In genomic region chr4:55008166-55009056, GRCh38 we compare ENCODE assay signal across 8 cellular contexts.
DNase-seq lines count a peak whose midpoint lies in the region; TF ChIP-seq lines count a peak whose summit lies in the region.
"Had no signal": no experiment of that assay in that cellular context is flagged by ENCODE, and none has a peak within 500 bp of the region (broad histone marks: within the 10 kb centered on the region; RNA-seq: fewer than 3 reads in every experiment).

No MANE protein-coding gene starts in this region.

- H3K9me3 Mint-ChIP-seq in endodermal cell (no peaks in the 10 kb centered on the region), neural progenitor cell (peaks cover 9% of the 10 kb centered on the region), immature natural killer cell (peaks cover 0 to 5% (median 0%) of the 10 kb centered on the region in 6 donors)

- H3K27ac Mint-ChIP-seq in endodermal cell, result no peak overlapping the region
- no peak overlapping the region for H3K27ac Mint-ChIP-seq in neural progenitor cell
- H3K27ac Mint-ChIP-seq in immature natural killer cell, result no peak overlapping the region

- no peaks in the 10 kb centered on the region for H3K9me3 ChIP-seq in endodermal cell (ENCODE audit: control insufficient read depth, low read length)
- no peaks in the 10 kb centered on the region for H3K9me3 ChIP-seq in neural progenitor cell (ENCODE audit: low read depth)

- peak; percentile 9 for DNase-seq in M059J (ENCODE audit: low read depth)
- DNase-seq in endodermal cell, result peak; percentile 73
- peak; percentile 12 for DNase-seq in neural progenitor cell (ENCODE audit: low spot score)
- no peak for DNase-seq in NCI-H2107 treated with DMSO at 0.1 percent for 48 hours (lab: John Stamatoyannopoulos, UW; ENCODE audit: unreplicated experiment)
- no peak for DNase-seq in activated CD4-positive, CD25-positive, alpha-beta regulatory T cell (lab: John Stamatoyannopoulos, UW)
- no peak for DNase-seq in immature natural killer cell
- DNase-seq: NCI-H1436 treated with DMSO at 0.1 percent for 48 hours had no signal

- H3K4me3 Mint-ChIP-seq in endodermal cell (no peak overlapping the region), neural progenitor cell (no peak overlapping the region), immature natural killer cell (no peak overlapping the region)

- no peaks in the 10 kb centered on the region for H3K36me3 Mint-ChIP-seq in endodermal cell (ENCODE audit: low read depth)
- peaks cover 2% of the 10 kb centered on the region for H3K36me3 Mint-ChIP-seq in neural progenitor cell
- peaks cover 0 to 4% (median 0%) of the 10 kb centered on the region in 3 donors for H3K36me3 Mint-ChIP-seq in immature natural killer cell

- H3K79me2 ChIP-seq in neural progenitor cell (ENCODE audit: low read depth), result no peaks in the 10 kb centered on the region

- no peak overlapping the region for H3K4me2 ChIP-seq in neural progenitor cell

- H3K27me3 Mint-ChIP-seq in endodermal cell (ENCODE audit: insufficient read depth) (no peaks in the 10 kb centered on the region), neural progenitor cell (ENCODE audit: insufficient read depth, low read depth) (peaks cover 17% of the 10 kb centered on the region), immature natural killer cell (ENCODE audit: low read depth in 3 of 3) (peaks cover 3 to 7% (median 5%) of the 10 kb centered on the region in 3 donors)

- TF ChIP-seq CTCF in GM12875 (IDR thresholded peaks at IDR 0.05; ENCODE audit: borderline replicate concordance, insufficient read depth, low read depth, low read length) (peak; percentile 58), endodermal cell (conservative IDR thresholded peaks at IDR 0.05) (peak; percentile 77), neural progenitor cell (IDR thresholded peaks at IDR 0.05) (peak; percentile 52)

- H3K4me1 ChIP-seq in endodermal cell (ENCODE audit: control insufficient read depth, insufficient read depth, low read length), result peaks cover 2% of the 10 kb centered on the region
- H3K4me1 ChIP-seq in neural progenitor cell, result peaks cover 10% of the 10 kb centered on the region

- H3K4me3 ChIP-seq in GM12875 (ENCODE audit: low read depth, low read length), result no peak overlapping the region
- no peak overlapping the region for H3K4me3 ChIP-seq in endodermal cell (ENCODE audit: low read length)
- no peak overlapping the region for H3K4me3 ChIP-seq in neural progenitor cell

- H2AFZ ChIP-seq in neural progenitor cell (replicated peaks), result no peak overlapping the region

- no peaks in the 10 kb centered on the region for H3F3A ChIP-seq in neural progenitor cell (ENCODE audit: low read depth)

- no peaks in the 10 kb centered on the region for H3K27me3 ChIP-seq in endodermal cell (ENCODE audit: control insufficient read depth, insufficient read depth, low read length, poor library complexity, severe bottlenecking)
- no peaks in the 10 kb centered on the region for H3K27me3 ChIP-seq in neural progenitor cell

- no peaks in the 10 kb centered on the region for H3K36me3 ChIP-seq in endodermal cell (ENCODE audit: control insufficient read depth, insufficient read depth, low read length)
- no peaks in the 10 kb centered on the region for H3K36me3 ChIP-seq in neural progenitor cell

- H3K4me1 Mint-ChIP-seq in endodermal cell, result peaks cover 17% of the 10 kb centered on the region
- peaks cover 16% of the 10 kb centered on the region for H3K4me1 Mint-ChIP-seq in neural progenitor cell
- H3K4me1 Mint-ChIP-seq in immature natural killer cell, result no peaks in the 10 kb centered on the region

- no peaks in the 10 kb centered on the region for H4K20me1 ChIP-seq in neural progenitor cell (ENCODE audit: low read depth)

- WGBS in endodermal cell (ENCODE audit: insufficient coverage in 1 of 2, insufficient read length in 1 of 2), 2 experiments, result 90 to 93% methylated on average over 13 to 20 of the region's 20 CpGs

- no peak overlapping the region for H3K27ac ChIP-seq in endodermal cell (ENCODE audit: low read depth, low read length)
- H3K27ac ChIP-seq in neural progenitor cell, result no peak overlapping the region

- H3K9ac ChIP-seq in endodermal cell (ENCODE audit: extremely low read depth, low read length, poor library complexity, severe bottlenecking) (no peak overlapping the region), neural progenitor cell (no peak overlapping the region)

Comparison
In these comparisons a context has a peak if more than half of its experiments do, and no peak if none do; other contexts are left out.
1. DNase-seq: peak in M059J (single experiment), endodermal cell (single experiment) and neural progenitor cell (single experiment); none in NCI-H2107 treated with DMSO at 0.1 percent for 48 hours (single experiment), activated CD4-positive, CD25-positive, alpha-beta regulatory T cell (0 of 4) and immature natural killer cell (0 of 3).
2. Peak in every context shown above with its lines, with median percentiles within 50 percentile points of each other: CTCF ChIP-seq.